In the genomic region with DNA sequence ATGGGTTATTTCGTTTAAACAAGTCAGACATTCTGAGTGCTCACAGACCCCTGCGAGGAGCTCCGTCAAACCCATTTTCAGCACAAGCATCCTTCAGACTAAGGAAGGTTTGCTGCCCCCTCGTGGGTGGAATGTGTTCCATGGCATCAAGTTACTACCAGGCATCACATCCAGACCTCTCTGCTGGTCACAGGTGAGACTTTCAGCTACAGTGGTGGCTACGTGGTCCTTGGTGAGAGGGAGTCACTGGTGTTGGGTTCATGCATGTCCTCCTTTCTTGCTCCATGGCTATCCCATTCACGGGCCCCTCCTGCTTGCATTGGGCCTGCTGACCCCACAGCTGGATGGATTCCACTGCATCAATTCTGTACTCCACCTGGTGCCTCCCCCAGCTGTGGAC, we compare ENCODE assay signal across 8 cellular contexts. TPM values are rescaled to one million over a fixed set of nuclear protein-coding genes. Genes with fewer than 3 reads are reported as not detected.
A peak's percentile ranks its signal among the peaks of the same experiment; 100 is the strongest.
DNase-seq lines count a peak whose midpoint lies in the region; ATAC-seq, FAIRE-seq and TF ChIP-seq lines count a peak whose summit lies in the region.

No MANE protein-coding gene starts in this region.

- H2AFZ ChIP-seq in Loucy (ENCODE audit: low read length) (no peak overlapping the region), astrocyte (ENCODE audit: low read depth, low read length) (no peak overlapping the region)

- no peaks in the 10 kb centered on the region for H3K36me3 Mint-ChIP-seq in T-helper 17 cell (ENCODE audit: low read depth)
- no peaks in the 10 kb centered on the region for H3K36me3 Mint-ChIP-seq in astrocyte (ENCODE audit: low read depth, unreplicated experiment)

- no peak overlapping the region for H3K27ac ChIP-seq in astrocyte (ENCODE audit: low read depth, low read length)

- H3K4me2 ChIP-seq in Loucy (ENCODE audit: low read depth, low read length, poor library complexity, severe bottlenecking) (no peak overlapping the region), astrocyte (ENCODE audit: low read length) (no peak overlapping the region)

- ATAC-seq in T-helper 17 cell (peak; percentile 77), GM18517 (IDR thresholded peaks at IDR 0.05; ENCODE audit: unreplicated experiment) (no peak), HG02588 (IDR thresholded peaks at IDR 0.05; ENCODE audit: unreplicated experiment) (no peak)

- DNase-seq in EL = peak; percentile 67
- DNase-seq in T-helper 17 cell = peak; percentile 20 to 70 (median 35)
- peak; percentile 30 for DNase-seq in astrocyte (ENCODE audit: low read depth)
- DNase-seq in iPS DF 19.7 (ENCODE audit: low read depth, low spot score) = peak; percentile 82
- peak; percentile 35 to 76 for DNase-seq in stimulated activated CD4-positive, alpha-beta T cell treated with anti-CD3 and anti-CD28 coated beads, Interleukin-12 subunit alpha, Interleukin-12 subunit beta, amount 100 ng/mL, for 24 hours (ENCODE audit: low read depth in 2 of 2)

- H3K4me3 ChIP-seq in Loucy (ENCODE audit: low read length, poor library complexity, severe bottlenecking) (no peak overlapping the region), astrocyte (ENCODE audit: insufficient read depth, low read depth, low read length) (no peak overlapping the region)

- no peaks in the 10 kb centered on the region for H3F3A ChIP-seq in Loucy (ENCODE audit: low read depth)

- peaks cover 3% of the 10 kb centered on the region for H3K4me1 Mint-ChIP-seq in T-helper 17 cell
- H3K4me1 Mint-ChIP-seq in astrocyte (ENCODE audit: low read depth, unreplicated experiment) = no peaks in the 10 kb centered on the region

- peaks cover 3% of the 10 kb centered on the region for H3K9me3 Mint-ChIP-seq in astrocyte (ENCODE audit: unreplicated experiment)

- peak; percentile 45 for FAIRE-seq in astrocyte (lab: Jason Lieb, UNC)

- H4K20me1 ChIP-seq in Loucy (ENCODE audit: insufficient read depth, low read length, poor library complexity, severe bottlenecking) = no peaks in the 10 kb centered on the region
- no peaks in the 10 kb centered on the region for H4K20me1 ChIP-seq in astrocyte (ENCODE audit: insufficient read depth, low read length)

- H3K27ac Mint-ChIP-seq in T-helper 17 cell (no peak overlapping the region), astrocyte (ENCODE audit: unreplicated experiment) (no peak overlapping the region)

- H3K27me3 ChIP-seq in Loucy (ENCODE audit: insufficient read depth, low read length, poor library complexity, severe bottlenecking) (no peaks in the 10 kb centered on the region), astrocyte (ENCODE audit: insufficient read depth, low read length) (no peaks in the 10 kb centered on the region)

- H3K9me3 ChIP-seq in Loucy (ENCODE audit: insufficient read depth, low read depth, low read length) = no peaks in the 10 kb centered on the region
- H3K9me3 ChIP-seq in T-helper 17 cell (ENCODE audit: control insufficient read depth, low read length, poor library complexity, severe bottlenecking) = no peaks in the 10 kb centered on the region
- H3K9me3 ChIP-seq in astrocyte (ENCODE audit: insufficient read depth, low read depth, low read length) = no peaks in the 10 kb centered on the region

- H3K4me1 ChIP-seq in Loucy (ENCODE audit: insufficient read depth, low read length, poor library complexity, severe bottlenecking) = no peaks in the 10 kb centered on the region
- H3K4me1 ChIP-seq in astrocyte (ENCODE audit: insufficient read depth, low read length) = no peaks in the 10 kb centered on the region

- H3K79me2 ChIP-seq in Loucy (ENCODE audit: insufficient read depth, low read length) (no peaks in the 10 kb centered on the region), astrocyte (ENCODE audit: insufficient read depth, low read length) (no peaks in the 10 kb centered on the region)

- TF ChIP-seq CTCF in Loucy (conservative IDR thresholded peaks at IDR 0.05; ENCODE audit: low read length) (peak; percentile 89), astrocyte (IDR thresholded peaks at IDR 0.05; ENCODE audit: insufficient read depth, low read depth, low read length) (peak; percentile 59)

- no peak overlapping the region for H3K9ac ChIP-seq in Loucy (ENCODE audit: low read depth, low read length, poor library complexity, severe bottlenecking)
- H3K9ac ChIP-seq in astrocyte (ENCODE audit: low read length) = no peak overlapping the region

- H3K27me3 Mint-ChIP-seq in T-helper 17 cell (peaks cover 25% of the 10 kb centered on the region), astrocyte (ENCODE audit: low read depth, unreplicated experiment) (peaks cover 33% of the 10 kb centered on the region)

- H3K36me3 ChIP-seq in Loucy (ENCODE audit: insufficient read depth, low read length) (no peaks in the 10 kb centered on the region), astrocyte (ENCODE audit: insufficient read depth, low read length) (no peaks in the 10 kb centered on the region)

- H3K9me2 ChIP-seq in Loucy (replicated peaks; ENCODE audit: low read depth, low read length) = no peaks in the 10 kb centered on the region

- H3K4me3 Mint-ChIP-seq in T-helper 17 cell (no peak overlapping the region), astrocyte (ENCODE audit: unreplicated experiment) (no peak overlapping the region)

RNA-seq across cellular contexts. Expression of a gene that starts 9.1 kb away (rescaled TPM):
- total RNA-seq in T-helper 17 cell (under 1 TPM in 1 of 2 donors, not detected in 1; 0.20 TPM), astrocyte (not detected in 2 replicates)

RNA-seq across cellular contexts. Expression of a gene that starts 14.8 kb away (rescaled TPM):
- total RNA-seq in T-helper 17 cell = 1 to 10 TPM; 1.5 to 6.3 TPM
- not detected in 2 replicates for total RNA-seq in astrocyte

RNA-seq across cellular contexts. Expression of a gene that starts 23.5 kb away (rescaled TPM):
- 1 to 10 TPM in 1 of 2 donors, under 1 TPM in 1; 0.91 to 2.4 TPM for total RNA-seq in T-helper 17 cell
- total RNA-seq in astrocyte = not detected in 2 replicates

RNA-seq across cellular contexts. Expression of a gene that starts 43.3 kb away (rescaled TPM):
- total RNA-seq in T-helper 17 cell (1 to 10 TPM; 5.2 to 6.2 TPM), astrocyte (not detected in 2 replicates)

RNA-seq across cellular contexts. Expression of a gene that starts 46.8 kb away (rescaled TPM):
- total RNA-seq in T-helper 17 cell (1 to 10 TPM; 1.1 to 3.5 TPM), astrocyte (not detected in 2 replicates)

Comparison
In these comparisons a context has a peak if more than half of its experiments do, and no peak if none do; other contexts are left out.
1. DNase-seq: peak in every context shown above with its lines; median percentile 82 in iPS DF 19.7; 67 in EL; 56 in stimulated activated CD4-positive, alpha-beta T cell treated with anti-CD3 and anti-CD28 coated beads, Interleukin-12 subunit alpha, Interleukin-12 subunit beta, amount 100 ng/mL, for 24 hours; 35 in T-helper 17 cell; 30 in astrocyte.